17 cellular contexts compared by ENCODE assay signal in the genomic region with DNA sequence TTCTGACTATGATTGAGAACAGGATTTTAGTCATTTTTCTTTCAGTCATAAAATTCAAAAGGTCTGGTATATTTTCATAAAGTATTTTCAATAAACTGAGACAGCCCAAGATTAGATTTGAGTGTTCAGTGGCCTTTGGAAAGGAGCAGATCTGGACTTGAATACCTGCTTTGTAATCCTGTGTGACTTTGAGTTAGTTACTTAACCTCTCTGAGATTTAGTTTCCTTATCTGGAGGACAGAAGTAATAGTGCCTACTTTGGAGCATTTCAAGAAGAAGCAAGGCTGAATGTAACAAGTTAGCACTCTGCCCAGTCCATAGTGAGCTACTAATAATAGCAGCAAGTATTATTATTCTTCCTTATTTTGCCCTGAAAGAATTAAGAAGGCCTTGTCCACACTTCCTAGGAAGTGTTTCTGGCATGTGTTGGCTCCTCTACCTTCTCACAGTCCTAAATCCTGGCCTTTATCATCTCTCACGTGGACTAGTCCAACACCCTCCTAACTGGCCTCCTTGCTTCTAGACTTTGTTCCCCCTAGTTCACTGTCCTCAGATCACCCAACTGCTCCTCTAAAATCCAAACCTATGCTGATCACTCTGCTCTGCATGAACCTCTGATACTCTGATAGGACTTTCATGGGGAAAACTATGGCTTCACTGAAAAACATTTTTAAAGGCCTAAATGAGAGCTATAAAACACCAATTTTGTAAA.
DNase-seq lines count a peak whose midpoint lies in the region; ATAC-seq, FAIRE-seq and TF ChIP-seq lines count a peak whose summit lies in the region.
"Had no signal": no experiment of that assay in that cellular context is flagged by ENCODE, and none has a peak within 500 bp of the region (broad histone marks: within the 10 kb centered on the region; RNA-seq: fewer than 3 reads in every experiment).

No MANE protein-coding gene starts in this region.

- CTCF ChIA-PET in activated CD4-positive, alpha-beta T cell treated with anti-CD3 and anti-CD28 coated beads for 36 hours (lab: Charles Lee) = no interaction called here
- CTCF ChIA-PET in HepG2 (lab: Yijun Ruan, JAX; ENCODE audit: low intra/inter-chr PET ratio, low total read pairs) = no interaction called here

- peaks cover 44% of the 10 kb centered on the region for H3K4me1 Mint-ChIP-seq in activated CD4-positive, alpha-beta T cell treated with anti-CD3 and anti-CD28 coated beads for 36 hours
- H3K4me1 Mint-ChIP-seq in activated T-helper 1 cell treated with anti-CD3 and anti-CD28 coated beads, Interleukin-12 subunit alpha, Interleukin-12 subunit beta, Interleukin-2, Interleukin-4 antibody, amounts not matched to agents 30 ng/mL and 10 ng/mL and 1 ng/mL, durations not matched to agents 14 hours and 24 hours and 36 hours (ENCODE audit: low read depth) = peaks cover 58% of the 10 kb centered on the region

- H3K9me3 Mint-ChIP-seq in activated CD4-positive, alpha-beta T cell treated with anti-CD3 and anti-CD28 coated beads for 36 hours (ENCODE audit: low read depth) = peaks cover 4% of the 10 kb centered on the region
- H3K9me3 Mint-ChIP-seq in activated T-helper 1 cell treated with anti-CD3 and anti-CD28 coated beads, Interleukin-12 subunit alpha, Interleukin-12 subunit beta, Interleukin-2, Interleukin-4 antibody, amounts not matched to agents 30 ng/mL and 10 ng/mL and 1 ng/mL, durations not matched to agents 14 hours and 24 hours and 36 hours = peaks cover 17% of the 10 kb centered on the region
- H3K9me3 Mint-ChIP-seq: memory B cell had no signal

- peak overlapping the region; percentile 43 for H3K27ac Mint-ChIP-seq in activated CD4-positive, alpha-beta T cell treated with anti-CD3 and anti-CD28 coated beads for 36 hours
- peak overlapping the region; percentile 8 for H3K27ac Mint-ChIP-seq in activated T-helper 1 cell treated with anti-CD3 and anti-CD28 coated beads, Interleukin-12 subunit alpha, Interleukin-12 subunit beta, Interleukin-2, Interleukin-4 antibody, amounts not matched to agents 30 ng/mL and 10 ng/mL and 1 ng/mL, durations not matched to agents 14 hours and 24 hours and 36 hours

- TF ChIP-seq POLR2A in HepG2 (IDR thresholded peaks at IDR 0.05; ENCODE audit: insufficient read depth in 1 of 2, low read depth in 2 of 2, low read length in 2 of 2) = no peak

- TF ChIP-seq CTCF in HepG2 (CRISPR knock-in tag; IDR thresholded peaks at IDR 0.05) (no peak), GM13977 (IDR thresholded peaks at IDR 0.05; ENCODE audit: extremely low read depth, insufficient read depth, missing control alignments) (no peak)

- H3K27me3 Mint-ChIP-seq in activated CD4-positive, alpha-beta T cell treated with anti-CD3 and anti-CD28 coated beads for 36 hours = no peaks in the 10 kb centered on the region
- H3K27me3 Mint-ChIP-seq in activated T-helper 1 cell treated with anti-CD3 and anti-CD28 coated beads, Interleukin-12 subunit alpha, Interleukin-12 subunit beta, Interleukin-2, Interleukin-4 antibody, amounts not matched to agents 30 ng/mL and 10 ng/mL and 1 ng/mL, durations not matched to agents 14 hours and 24 hours and 36 hours (ENCODE audit: insufficient read depth) = peaks cover 4% of the 10 kb centered on the region
- H3K27me3 Mint-ChIP-seq: memory B cell had no signal

- intact Hi-C loops in activated CD4-positive, alpha-beta T cell treated with anti-CD3 and anti-CD28 coated beads for 36 hours (cut with DNase I, micrococcal nuclease) = no loop called here
- intact Hi-C loops in activated T-helper 1 cell treated with anti-CD3 and anti-CD28 coated beads, Interleukin-12 subunit alpha, Interleukin-12 subunit beta, Interleukin-2, Interleukin-4 antibody, amounts not matched to agents 30 ng/mL and 10 ng/mL and 1 ng/mL, durations not matched to agents 14 hours and 24 hours and 36 hours (cut with micrococcal nuclease) = no loop called here
- intact Hi-C loops in HepG2 (cut with micrococcal nuclease; ENCODE audit: unreplicated experiment) = no loop called here

- no peak for FAIRE-seq in HepG2 (lab: Jason Lieb, UNC)

- H2AFZ ChIP-seq in HepG2 (ENCODE audit: low read length) = no peak overlapping the region

- WGBS in HepG2 (ENCODE audit: low lambda C conversion rate) = 90% methylated on average over 1 of the region's 1 CpG

- H3K36me3 Mint-ChIP-seq in activated CD4-positive, alpha-beta T cell treated with anti-CD3 and anti-CD28 coated beads for 36 hours (ENCODE audit: low read depth) = peaks cover 11% of the 10 kb centered on the region
- peaks cover 13% of the 10 kb centered on the region for H3K36me3 Mint-ChIP-seq in activated T-helper 1 cell treated with anti-CD3 and anti-CD28 coated beads, Interleukin-12 subunit alpha, Interleukin-12 subunit beta, Interleukin-2, Interleukin-4 antibody, amounts not matched to agents 30 ng/mL and 10 ng/mL and 1 ng/mL, durations not matched to agents 14 hours and 24 hours and 36 hours (ENCODE audit: low read depth)

- no peak for TF ChIP-seq EP300 in HepG2 (IDR thresholded peaks at IDR 0.05; ENCODE audit: low read depth in 2 of 2, low read length in 2 of 2)
- TF ChIP-seq EP300 in HepG2 (CRISPR knock-in tag; IDR thresholded peaks at IDR 0.05; ENCODE audit: borderline replicate concordance) = no peak

- H3K4me3 ChIP-seq in HepG2 (replicated peaks in 1 of 3; ENCODE audit: insufficient read depth in 1 of 3, low read depth in 2 of 3, low read length in 3 of 3) (no peak overlapping the region), subcutaneous abdominal adipose tissue (ENCODE audit: low read depth in 1 of 5, low read length in 5 of 5) (no peak overlapping the region)
- H3K4me3 ChIP-seq: heart left ventricle had no signal

- ATAC-seq in activated CD4-positive, alpha-beta T cell treated with anti-CD3 and anti-CD28 coated beads for 36 hours = no peak
- ATAC-seq in HepG2 = no peak
- ATAC-seq: left cardiac atrium had no signal

- H3K36me3 ChIP-seq in HepG2 (replicated peaks in 1 of 2; ENCODE audit: control insufficient read depth in 1 of 2, insufficient read depth in 2 of 2, low read length in 2 of 2) = no peaks in the 10 kb centered on the region
- no peaks in the 10 kb centered on the region for H3K36me3 ChIP-seq in subcutaneous abdominal adipose tissue (ENCODE audit: control insufficient read depth in 5 of 5, insufficient read depth in 5 of 5, low read length in 5 of 5)
- H3K36me3 ChIP-seq: heart left ventricle had no signal

- H3K9ac ChIP-seq in HepG2 (ENCODE audit: insufficient read depth, low read depth, low read length) (no peak overlapping the region), subcutaneous abdominal adipose tissue (ENCODE audit: low read length in 5 of 5) (no peak overlapping the region)
- H3K9ac ChIP-seq: SK-N-SH had no signal

- H3K4me1 ChIP-seq in HepG2 (ENCODE audit: insufficient read depth, low read length) (peaks cover 11% of the 10 kb centered on the region), subcutaneous abdominal adipose tissue (ENCODE audit: control insufficient read depth in 5 of 5, insufficient read depth in 5 of 5, low read length in 5 of 5) (peaks cover 0 to 56% (median 5%) of the 10 kb centered on the region in 5 donors)

- no TSS peak for BruUV-seq in HepG2 (replicated peaks; lab: Mats Ljungman, UMichigan)

- TF ChIP-seq RAD21 in HepG2 (CRISPR knock-in tag; IDR thresholded peaks at IDR 0.05) = no peak

- peaks cover 2% of the 10 kb centered on the region for H3K79me2 ChIP-seq in HepG2 (ENCODE audit: insufficient read depth, low read length)

- DNase-seq in activated CD4-positive, alpha-beta T cell treated with anti-CD3 and anti-CD28 coated beads for 36 hours = no peak
- no peak for DNase-seq in activated CD4-positive, alpha-beta T cell treated with anti-CD3 and anti-CD28 coated beads, Interleukin-2, amount 50 U/mL, for 4 hours
- DNase-seq in activated T-helper 1 cell treated with anti-CD3 and anti-CD28 coated beads, Interleukin-12 subunit alpha, Interleukin-12 subunit beta, Interleukin-2, Interleukin-4 antibody, amounts not matched to agents 30 ng/mL and 10 ng/mL and 1 ng/mL, durations not matched to agents 14 hours and 24 hours and 36 hours (ENCODE audit: low spot score) = no peak
- no peak for DNase-seq in HepG2 (ENCODE audit: low spot score)
- DNase-seq in NCI-H226 = no peak
- DNase-seq in NCI-H187 (lab: John Stamatoyannopoulos, UW) = no peak
- no peak for DNase-seq in GM13977 (ENCODE audit: low spot score)
- DNase-seq: activated effector memory CD4-positive, alpha-beta T cell treated with Interleukin-2 at 50 U/mL for 16 hours; GF-D8; heart left ventricle; left cardiac atrium; occipital lobe; RPMI8226; SK-N-SH; T-helper 2 cell had no signal

- H3K27ac ChIP-seq in HepG2 (ENCODE audit: extremely low read length, insufficient read depth, low read length) (no peak overlapping the region), subcutaneous abdominal adipose tissue (ENCODE audit: low read depth, low read length) (peak overlapping the region; percentile 19)

- peaks cover 5% of the 10 kb centered on the region; the same call in 1 of the 2 replicates for H4K20me1 ChIP-seq in HepG2 (ENCODE audit: insufficient read depth, low read length)

- H3K9me3 ChIP-seq in HepG2 (ENCODE audit: low read length) (no peaks in the 10 kb centered on the region), subcutaneous abdominal adipose tissue (ENCODE audit: control insufficient read depth in 5 of 5, low read length in 5 of 5) (no peaks in the 10 kb centered on the region)
- H3K9me3 ChIP-seq: heart left ventricle, SK-N-SH had no signal

- H3K4me3 Mint-ChIP-seq in activated CD4-positive, alpha-beta T cell treated with anti-CD3 and anti-CD28 coated beads for 36 hours = no peak overlapping the region
- H3K4me3 Mint-ChIP-seq in activated T-helper 1 cell treated with anti-CD3 and anti-CD28 coated beads, Interleukin-12 subunit alpha, Interleukin-12 subunit beta, Interleukin-2, Interleukin-4 antibody, amounts not matched to agents 30 ng/mL and 10 ng/mL and 1 ng/mL, durations not matched to agents 14 hours and 24 hours and 36 hours = no peak overlapping the region
- H3K4me3 Mint-ChIP-seq: memory B cell had no signal

- no peak overlapping the region for H3K4me2 ChIP-seq in HepG2 (ENCODE audit: low read depth, low read length)
- H3K4me2 ChIP-seq: SK-N-SH had no signal

- POLR2A ChIA-PET in activated CD4-positive, alpha-beta T cell treated with anti-CD3 and anti-CD28 coated beads for 36 hours (lab: Charles Lee) = no interaction called here
- POLR2A ChIA-PET in HepG2 (lab: Yijun Ruan, JAX) = no interaction called here

- H3K27me3 ChIP-seq in HepG2 (ENCODE audit: control insufficient read depth in 1 of 2, insufficient read depth in 2 of 2, low read length in 2 of 2) (no peaks in the 10 kb centered on the region), subcutaneous abdominal adipose tissue (ENCODE audit: control insufficient read depth in 5 of 5, insufficient read depth in 4 of 5, low read length in 5 of 5) (peaks cover 0 to 2% (median 0%) of the 10 kb centered on the region in 5 donors)
- H3K27me3 ChIP-seq: heart left ventricle had no signal

- in situ Hi-C loops in HepG2 (cut with HindIII; ENCODE audit: extremely low pct_ligation_motif_present, low pct_unique_long_range_greater_than_20kb) (no loop called here), GM13977 (cut with MboI; ENCODE audit: low pct_unique_long_range_greater_than_20kb, low sequenced_read_pairs, unreplicated experiment) (no loop called here)

TF ChIP-seq in HepG2, 621 proteins besides CTCF, POLR2A, EP300 and RAD21 (continues in another document):
- peak; percentile 48; the same call in 1 of the 2 replicates for TF ChIP-seq ZNF768 (CRISPR knock-in tag; IDR thresholded peaks at IDR 0.05)
